Comparison of ENCODE assay signal across 22 cellular contexts in genomic region chr18:74715306-74715705, GRCh38.
A peak's percentile ranks its signal among the peaks of the same experiment; 100 is the strongest.
DNase-seq lines count a peak whose midpoint lies in the region; TF ChIP-seq lines count a peak whose summit lies in the region.
"Had no signal": no experiment of that assay in that cellular context is flagged by ENCODE, and none has a peak within 500 bp of the region (broad histone marks: within the 10 kb centered on the region; RNA-seq: fewer than 3 reads in every experiment).

No MANE protein-coding gene starts in this region.

- no peaks in the 10 kb centered on the region for H3K23me2 ChIP-seq in H9 (ENCODE audit: insufficient read length, low read depth, low read length, poor library complexity, severe bottlenecking)

- H2BK5ac ChIP-seq in H9 (ENCODE audit: insufficient read length, low read length), result no peak overlapping the region

- H2BK120ac ChIP-seq in H9 (ENCODE audit: low read depth, low read length, poor library complexity, severe bottlenecking), result no peak overlapping the region

- H3K9me3 Mint-ChIP-seq in H9, result no peaks in the 10 kb centered on the region
- H3K9me3 Mint-ChIP-seq: CD8-positive, alpha-beta memory T cell; stimulated activated effector memory CD8-positive, alpha-beta T cell treated with anti-CD3 and anti-CD28 coated beads, Interleukin-12 subunit alpha, Interleukin-12 subunit beta, amount 100 ng/mL, for 72 hours had no signal

- H2BK15ac ChIP-seq in H9 (ENCODE audit: low read depth, low read length), result no peak overlapping the region

- no peak overlapping the region for H4K91ac ChIP-seq in H9 (ENCODE audit: insufficient read length, low read depth, low read length)

- H3K18ac ChIP-seq in H9 (ENCODE audit: insufficient read length, low read depth, low read length), result no peak overlapping the region

- no peak overlapping the region for H2BK12ac ChIP-seq in H9 (ENCODE audit: insufficient read length, low read depth, low read length)

- H3K14ac ChIP-seq in H9 (ENCODE audit: insufficient read depth, low read length), result no peak overlapping the region

- no peak overlapping the region for H3T11ph ChIP-seq in H9 (ENCODE audit: low read length)

- no peak overlapping the region for H3K4me3 Mint-ChIP-seq in H9
- H3K4me3 Mint-ChIP-seq: activated naive CD4-positive, alpha-beta T cell treated with anti-CD3 and anti-CD28 coated beads for 36 hours; activated T-cell treated with anti-CD3 and anti-CD28 coated beads, Interleukin-2, amount 50 U/mL, for 72 hours; brain; CD8-positive, alpha-beta memory T cell; stimulated activated effector memory CD8-positive, alpha-beta T cell treated with anti-CD3 and anti-CD28 coated beads, Interleukin-12 subunit alpha, Interleukin-12 subunit beta, amount 100 ng/mL, for 72 hours had no signal

- H2AK5ac ChIP-seq in H9 (ENCODE audit: insufficient read length, low read length), result no peak overlapping the region

- no peaks in the 10 kb centered on the region for H3K4me1 ChIP-seq in H9 (ENCODE audit: insufficient read depth, low read length)
- H3K4me1 ChIP-seq: adrenal gland, BE2C, left lung had no signal

- no peaks in the 10 kb centered on the region for H3K79me2 ChIP-seq in H9 (ENCODE audit: insufficient read depth, low read length)

- H2AFZ ChIP-seq in H9 (ENCODE audit: low read length), result no peak overlapping the region

- H3K36me3 Mint-ChIP-seq in H9 (ENCODE audit: insufficient read depth in 1 of 3, low read depth in 3 of 3), result no peaks in the 10 kb centered on the region
- H3K36me3 Mint-ChIP-seq: stimulated activated effector memory CD8-positive, alpha-beta T cell treated with anti-CD3 and anti-CD28 coated beads, Interleukin-12 subunit alpha, Interleukin-12 subunit beta, amount 100 ng/mL, for 72 hours had no signal

- H3K4me1 Mint-ChIP-seq in H9, result peaks cover 18 to 24% of the 10 kb centered on the region in 2 experiments

- H3K4me2 ChIP-seq in H9 (ENCODE audit: insufficient read depth, insufficient read length, low read length), result no peak overlapping the region

- no peak for DNase-seq in H9
- DNase-seq in caudate nucleus (lab: John Stamatoyannopoulos, UW), result peak in 42 of 61 donors; percentile 4 to 64 (median 30)
- peak; percentile 13 for DNase-seq in inferior parietal cortex (ENCODE audit: extremely low spot score)
- DNase-seq in pons (ENCODE audit: low spot score), result peak; percentile 85
- no peak for DNase-seq in NOMO-1 (lab: John Stamatoyannopoulos, UW; ENCODE audit: unreplicated experiment in 2 of 2)
- no peak for DNase-seq in NCI-H2029 treated with DMSO at 0.1 percent for 48 hours (lab: John Stamatoyannopoulos, UW)
- DNase-seq in NCI-H345 treated with DMSO at 0.1 percent for 48 hours (lab: John Stamatoyannopoulos, UW; ENCODE audit: unreplicated experiment), result no peak
- DNase-seq in NCI-H510A (lab: John Stamatoyannopoulos, UW), result no peak
- DNase-seq: ACHN; activated naive CD4-positive, alpha-beta T cell treated with anti-CD3 and anti-CD28 coated beads for 36 hours; activated T-cell treated with anti-CD3 and anti-CD28 coated beads, Interleukin-2, amount 50 U/mL, for 72 hours; adrenal gland; BE2C; CD8-positive, alpha-beta memory T cell; KG1; left lung; mesenchymal stem cell; trophoblast cell had no signal

- H3K79me1 ChIP-seq in H9 (ENCODE audit: insufficient read depth, low read depth, low read length, poor library complexity, severe bottlenecking), result no peaks in the 10 kb centered on the region

- H3K4ac ChIP-seq in H9 (ENCODE audit: low read depth, low read length), result no peak overlapping the region

- no peak overlapping the region for H3K23ac ChIP-seq in H9 (ENCODE audit: insufficient read length, low read depth, low read length)

- no peaks in the 10 kb centered on the region for H4K20me1 ChIP-seq in H9 (ENCODE audit: control insufficient read depth, insufficient read depth, insufficient read length)

- H3K27me3 Mint-ChIP-seq in H9 (ENCODE audit: low read depth), result no peaks in the 10 kb centered on the region
- H3K27me3 Mint-ChIP-seq: brain; CD8-positive, alpha-beta memory T cell had no signal

- TF ChIP-seq CTCF in H9 (conservative IDR thresholded peaks at IDR 0.05), result no peak

- H2BK20ac ChIP-seq in H9 (ENCODE audit: low read depth, low read length, poor library complexity, severe bottlenecking), result no peak overlapping the region

- no CpG with 5 or more reads among the region's 7 CpGs for WGBS in H9 (ENCODE audit: extremely low coverage, insufficient read length, low lambda C conversion rate)

- H3K9ac ChIP-seq in H9 (ENCODE audit: extremely low read depth, insufficient read length, low read length), result no peak overlapping the region

- H4K8ac ChIP-seq in H9 (replicated peaks; ENCODE audit: insufficient read length, low read depth, low read length), result no peak overlapping the region

- H3K9me3 ChIP-seq in H9 (ENCODE audit: control insufficient read depth, low read depth, low read length), result no peaks in the 10 kb centered on the region
- H3K9me3 ChIP-seq: adrenal gland, BE2C, neutrophil had no signal

- H3K27ac Mint-ChIP-seq in H9, result 0 out of 7 replicates have a peak overlapping the region, but pooled peaks of 2 of the 3 experiments have one; percentile 6 to 16
- H3K27ac Mint-ChIP-seq: activated naive CD4-positive, alpha-beta T cell treated with anti-CD3 and anti-CD28 coated beads for 36 hours; activated T-cell treated with anti-CD3 and anti-CD28 coated beads, Interleukin-2, amount 50 U/mL, for 72 hours; brain; stimulated activated effector memory CD8-positive, alpha-beta T cell treated with anti-CD3 and anti-CD28 coated beads, Interleukin-12 subunit alpha, Interleukin-12 subunit beta, amount 100 ng/mL, for 72 hours had no signal

- no peaks in the 10 kb centered on the region for H3K27me3 ChIP-seq in H9 (ENCODE audit: insufficient read depth, low read length)
- H3K27me3 ChIP-seq: adrenal gland, BE2C, left lung, neutrophil had no signal

- H3K27ac ChIP-seq in H9 (ENCODE audit: insufficient read length, low read depth, low read length) (no peak overlapping the region), caudate nucleus (ENCODE audit: low read depth, low read length) (no peak overlapping the region)
- H3K27ac ChIP-seq: adrenal gland, HL-60, left lung, neutrophil had no signal

- H4K5ac ChIP-seq in H9 (ENCODE audit: insufficient read length, low read depth, low read length), result no peak overlapping the region

- no peak overlapping the region for H3K56ac ChIP-seq in H9 (ENCODE audit: insufficient read length, low read depth, low read length)

Comparison
In these comparisons a context has a peak if more than half of its experiments do, and no peak if none do; other contexts are left out.
1. DNase-seq: peak in caudate nucleus (42 of 61), inferior parietal cortex (single experiment) and pons (single experiment); none in H9 (single experiment), NOMO-1 (0 of 2), NCI-H2029 treated with DMSO at 0.1 percent for 48 hours (single experiment), NCI-H345 treated with DMSO at 0.1 percent for 48 hours (single experiment) and NCI-H510A (single experiment).